ENCODE assay signal across 20 cellular contexts in the genomic region with DNA sequence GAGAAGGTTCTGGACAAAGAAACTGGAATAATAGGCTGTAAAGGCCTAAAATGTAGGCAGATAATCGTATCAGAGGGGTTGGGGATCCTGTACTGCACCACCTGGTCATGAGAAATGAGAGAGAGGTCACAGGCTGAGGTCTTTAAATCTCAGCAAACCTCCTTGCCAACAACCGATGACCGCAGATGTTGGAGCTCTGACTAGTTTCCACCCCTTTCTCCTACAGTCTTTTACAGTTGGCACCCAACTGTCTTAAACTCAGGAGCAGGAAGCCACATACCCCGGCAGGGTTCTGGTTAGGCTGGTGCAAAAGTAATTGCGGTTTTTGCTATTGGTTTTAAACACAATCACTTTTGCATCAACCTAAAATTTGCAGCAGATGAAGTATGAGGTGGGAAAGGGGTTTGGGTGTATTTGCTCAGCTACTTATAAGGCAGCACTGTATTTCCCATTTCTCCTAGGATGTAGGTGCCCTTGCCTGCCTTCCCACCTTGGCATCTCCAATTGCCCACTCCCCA.
DNase-seq lines count a peak whose midpoint lies in the region; ATAC-seq, FAIRE-seq and TF ChIP-seq lines count a peak whose summit lies in the region.
"Had no signal": no experiment of that assay in that cellular context is flagged by ENCODE, and none has a peak within 500 bp of the region (broad histone marks: within the 10 kb centered on the region; RNA-seq: fewer than 3 reads in every experiment).

No MANE protein-coding gene starts in this region.

- H2BK5ac ChIP-seq in IMR-90 (ENCODE audit: low read depth, low read length, poor library complexity, severe bottlenecking) (peak overlapping the region; percentile 95), mesenchymal stem cell (ENCODE audit: low read depth, low read length, poor library complexity, severe bottlenecking) (peak overlapping the region; percentile 25)

- H4K20me1 ChIP-seq in IMR-90 (ENCODE audit: insufficient read depth, low read length) = no peaks in the 10 kb centered on the region
- H4K20me1 ChIP-seq in astrocyte (ENCODE audit: insufficient read depth, low read length) = no peaks in the 10 kb centered on the region
- H4K20me1 ChIP-seq: BLaER1 treated with 17β-estradiol and CSF1 and Interleukin-3, amounts not matched to agents 10 nM and 100 nM had no signal

- H3K27ac Mint-ChIP-seq in astrocyte (ENCODE audit: unreplicated experiment) = peak overlapping the region; percentile 92
- H3K27ac Mint-ChIP-seq: B cell; CD8-positive, alpha-beta T cell had no signal

- ATAC-seq in IMR-90 (ENCODE audit: low read depth) (no peak), HG03196 (IDR thresholded peaks at IDR 0.05; ENCODE audit: unreplicated experiment) (no peak), body of pancreas (no peak)
- ATAC-seq: CD8-positive, alpha-beta T cell; HCT116 had no signal

- H2AK5ac ChIP-seq in IMR-90 (ENCODE audit: low read depth, low read length) = peak overlapping the region; percentile 92
- H2AK5ac ChIP-seq in mesenchymal stem cell (ENCODE audit: low read length, severe bottlenecking) = peak overlapping the region; percentile 67

- H2BK15ac ChIP-seq in IMR-90 (ENCODE audit: low read depth, low read length) (peak overlapping the region; percentile 95; the same call in 2 of the 3 replicates), mesenchymal stem cell (ENCODE audit: low read depth, poor library complexity, severe bottlenecking) (no peak overlapping the region)

- intact Hi-C loops in IMR-90 (cut with micrococcal nuclease) = loop anchor here (2.0 to 5.0 kb wide), 2 partner anchors 147 to 263 kb away; partner anchors contain the start of gene MYOCD
- intact Hi-C loops in body of pancreas (cut with DNase I) = no loop called here

- H3K4me2 ChIP-seq in IMR-90 (ENCODE audit: low read depth, low read length) (no peak overlapping the region), astrocyte (ENCODE audit: low read length) (peak overlapping the region; percentile 61), mesenchymal stem cell (ENCODE audit: low read length, poor library complexity, severe bottlenecking) (no peak overlapping the region)
- H3K4me2 ChIP-seq: BLaER1 treated with 17β-estradiol and CSF1 and Interleukin-3, amounts not matched to agents 10 nM and 100 nM had no signal

- H3K23ac ChIP-seq in IMR-90 (ENCODE audit: low read depth, low read length) = no peak overlapping the region
- H3K23ac ChIP-seq in mesenchymal stem cell (ENCODE audit: low read length in 2 of 2) = no peak overlapping the region

- H3K9ac ChIP-seq in IMR-90 (ENCODE audit: low read depth, low read length) = no peak overlapping the region
- H3K9ac ChIP-seq in astrocyte (ENCODE audit: low read length) = peak overlapping the region; percentile 61
- no peak overlapping the region for H3K9ac ChIP-seq in mesenchymal stem cell (ENCODE audit: low read length)
- H3K9ac ChIP-seq: BLaER1 treated with 17β-estradiol and CSF1 and Interleukin-3, amounts not matched to agents 10 nM and 100 nM had no signal

- H4K8ac ChIP-seq in IMR-90 (ENCODE audit: low read depth in 2 of 2, low read length in 2 of 2) (peak overlapping the region; percentile 2 to 55; a peak in 3 of 4 replicates), mesenchymal stem cell (ENCODE audit: low read length) (no peak overlapping the region)

- no peak overlapping the region for H3K4me3 ChIP-seq in IMR-90 (ENCODE audit: insufficient read depth, low read depth, low read length)
- H3K4me3 ChIP-seq in astrocyte (ENCODE audit: insufficient read depth, low read depth, low read length) = no peak overlapping the region
- no peak overlapping the region for H3K4me3 ChIP-seq in mesenchymal stem cell (ENCODE audit: insufficient read depth in 1 of 2, low read depth in 1 of 2, low read length in 2 of 2)
- H3K4me3 ChIP-seq in body of pancreas = no peak overlapping the region
- H3K4me3 ChIP-seq: BLaER1 treated with 17β-estradiol and CSF1 and Interleukin-3, amounts not matched to agents 10 nM and 100 nM had no signal

- TF ChIP-seq RAD21 in IMR-90 (IDR thresholded peaks at IDR 0.05; ENCODE audit: low read length) = no peak

- CTCF ChIA-PET in IMR-90 (lab: Yijun Ruan, JAX) = no interaction called here

- POLR2A ChIA-PET in IMR-90 (lab: Charles Lee; ENCODE audit: unreplicated experiment) = no interaction called here

- BruUV-seq in IMR-90 (replicated peaks; lab: Mats Ljungman, UMichigan) = no TSS peak

- H3K36me3 ChIP-seq in IMR-90 (ENCODE audit: control insufficient read depth, insufficient read depth, low read length) = no peaks in the 10 kb centered on the region
- H3K36me3 ChIP-seq in astrocyte (ENCODE audit: insufficient read depth, low read length) = no peaks in the 10 kb centered on the region
- H3K36me3 ChIP-seq in mesenchymal stem cell (ENCODE audit: control insufficient read depth in 1 of 2, insufficient read depth in 2 of 2, low read depth in 1 of 2, low read length in 2 of 2) = no peaks in the 10 kb centered on the region
- H3K36me3 ChIP-seq in body of pancreas (replicated peaks in 1 of 2; ENCODE audit: insufficient read depth in 1 of 2, low read depth in 2 of 2) = no peaks in the 10 kb centered on the region
- H3K36me3 ChIP-seq: BLaER1 treated with 17β-estradiol and CSF1 and Interleukin-3, amounts not matched to agents 10 nM and 100 nM had no signal

- peak overlapping the region; percentile 77 for H3K4ac ChIP-seq in IMR-90 (ENCODE audit: low read depth, low read length)
- no peak overlapping the region for H3K4ac ChIP-seq in mesenchymal stem cell (ENCODE audit: low read depth in 1 of 2, low read length in 2 of 2)

- peak overlapping the region; percentile 67; the same call in 1 of the 2 replicates for H4K5ac ChIP-seq in IMR-90 (ENCODE audit: low read depth, low read length)

- DNase-seq in DMS 273 (lab: John Stamatoyannopoulos, UW; ENCODE audit: unreplicated experiment) = peak; percentile 2
- no peak for DNase-seq in DMS 273 treated with DMSO at 0.1 percent for 48 hours (lab: John Stamatoyannopoulos, UW)
- DNase-seq in IMR-90 = no peak
- DNase-seq in astrocyte (ENCODE audit: low read depth) = no peak
- no peak for DNase-seq in mesenchymal stem cell
- no peak for DNase-seq in body of pancreas
- DNase-seq in activated CD4-positive, alpha-beta T cell treated with anti-CD3 and anti-CD28 coated beads, Interleukin-2, amount 50 U/mL, for 4 hours = no peak
- DNase-seq: Calu3; CD8-positive, alpha-beta T cell; DMS79; GF-D8; GOT3; H7; KG1 had no signal

- H3K36me3 Mint-ChIP-seq in astrocyte (ENCODE audit: low read depth, unreplicated experiment) = no peaks in the 10 kb centered on the region
- H3K36me3 Mint-ChIP-seq: CD8-positive, alpha-beta T cell had no signal

- no CpG with 5 or more reads among the region's 5 CpGs for WGBS in IMR-90 (ENCODE audit: extremely low coverage in 2 of 2, insufficient read length in 1 of 2), 2 experiments
- 67% methylated on average over 3 of the region's 5 CpGs for WGBS in mesenchymal stem cell
- 58 to 59% methylated on average over 5 of the region's 5 CpGs for WGBS in body of pancreas, 2 donors

- TF ChIP-seq POLR2A in IMR-90 (IDR thresholded peaks at IDR 0.05; ENCODE audit: low read depth, low read length) (no peak), body of pancreas (IDR thresholded peaks at IDR 0.05) (no peak)

- H4K91ac ChIP-seq in IMR-90 (ENCODE audit: insufficient read depth, low read depth, low read length) = peak overlapping the region; percentile 79
- no peak overlapping the region for H4K91ac ChIP-seq in mesenchymal stem cell (ENCODE audit: low read length)

- H3K79me1 ChIP-seq in IMR-90 (ENCODE audit: low read depth in 1 of 2, low read length in 2 of 2) (0 out of 4 replicates have a peak, but pooled peaks cover 0 to 3% of the 10 kb centered on the region in 2 experiments), mesenchymal stem cell (replicated peaks; ENCODE audit: low read length, poor library complexity, severe bottlenecking) (no peaks in the 10 kb centered on the region)

- peaks cover 16% of the 10 kb centered on the region for H3K9me1 ChIP-seq in IMR-90 (ENCODE audit: insufficient read depth, low read length)

- FAIRE-seq in astrocyte (lab: Jason Lieb, UNC) = no peak
- FAIRE-seq: HTR-8/SVneo had no signal

- no peak overlapping the region for H3K4me3 Mint-ChIP-seq in astrocyte (ENCODE audit: unreplicated experiment)
- H3K4me3 Mint-ChIP-seq: B cell; CD8-positive, alpha-beta T cell had no signal

- H2BK12ac ChIP-seq in mesenchymal stem cell (ENCODE audit: low read length in 2 of 2) = peak overlapping the region in 1 of 2 experiments; percentile 31

- peaks cover 8% of the 10 kb centered on the region for H3K4me1 ChIP-seq in IMR-90 (ENCODE audit: control insufficient read depth, insufficient read depth, low read length)
- H3K4me1 ChIP-seq in astrocyte (ENCODE audit: insufficient read depth, low read length) = peaks cover 20% of the 10 kb centered on the region
- peaks cover 2% of the 10 kb centered on the region for H3K4me1 ChIP-seq in mesenchymal stem cell (ENCODE audit: control insufficient read depth, insufficient read depth, low read depth, low read length)
- H3K4me1 ChIP-seq in body of pancreas = peaks cover 10% of the 10 kb centered on the region
- H3K4me1 ChIP-seq: BLaER1 treated with 17β-estradiol and CSF1 and Interleukin-3, amounts not matched to agents 10 nM and 100 nM had no signal

- H3K79me2 ChIP-seq in astrocyte (ENCODE audit: insufficient read depth, low read length) = no peaks in the 10 kb centered on the region

- H2BK120ac ChIP-seq in IMR-90 (ENCODE audit: low read depth, low read length) = peak overlapping the region; percentile 89
- no peak overlapping the region for H2BK120ac ChIP-seq in mesenchymal stem cell (ENCODE audit: low read depth, low read length)

- H3K9me3 ChIP-seq in IMR-90 (ENCODE audit: control insufficient read depth, insufficient read depth, low read length) (no peaks in the 10 kb centered on the region), astrocyte (ENCODE audit: insufficient read depth, low read depth, low read length) (no peaks in the 10 kb centered on the region), mesenchymal stem cell (ENCODE audit: control insufficient read depth, low read length) (no peaks in the 10 kb centered on the region), body of pancreas (no peaks in the 10 kb centered on the region)
- H3K9me3 ChIP-seq: BLaER1 treated with 17β-estradiol and CSF1 and Interleukin-3, amounts not matched to agents 10 nM and 100 nM had no signal

- dilution Hi-C loops in IMR-90 (cut with HindIII; ENCODE audit: low sequenced_read_pairs, unreplicated experiment) = no loop called here

- H2AFZ ChIP-seq in IMR-90 (replicated peaks; ENCODE audit: low read length, poor library complexity) (peak overlapping the region; percentile 1), astrocyte (ENCODE audit: low read depth, low read length) (no peak overlapping the region), mesenchymal stem cell (ENCODE audit: low read depth, low read length) (no peak overlapping the region)

- peak overlapping the region; percentile 69 for H3K14ac ChIP-seq in IMR-90 (replicated peaks; ENCODE audit: low read depth, low read length)
- H3K14ac ChIP-seq in mesenchymal stem cell (ENCODE audit: low read length in 2 of 2) = peak overlapping the region in 1 of 2 experiments; percentile 26

- H2AK9ac ChIP-seq in IMR-90 (replicated peaks; ENCODE audit: low read depth, low read length, poor library complexity) = peak overlapping the region; percentile 31

- H3K56ac ChIP-seq in IMR-90 (ENCODE audit: extremely low read depth, insufficient read depth, low read length) = no peak overlapping the region; the same call in 1 of the 2 replicates

- H3K27ac ChIP-seq in IMR-90 (ENCODE audit: insufficient read depth, low read length) (0 out of 2 replicates have a peak overlapping the region, but pooled peaks have one; percentile 34), astrocyte (ENCODE audit: low read depth, low read length) (peak overlapping the region; percentile 78), mesenchymal stem cell (ENCODE audit: low read length, poor library complexity, severe bottlenecking) (no peak overlapping the region), body of pancreas (no peak overlapping the region)
- H3K27ac ChIP-seq: 22Rv1; BLaER1 treated with 17β-estradiol and CSF1 and Interleukin-3, amounts not matched to agents 10 nM and 100 nM had no signal

- H3K27me3 ChIP-seq in IMR-90 (ENCODE audit: control insufficient read depth, insufficient read depth, low read length) (no peaks in the 10 kb centered on the region), astrocyte (ENCODE audit: insufficient read depth, low read length) (no peaks in the 10 kb centered on the region), mesenchymal stem cell (ENCODE audit: control insufficient read depth in 1 of 2, insufficient read depth in 1 of 2, low read length in 2 of 2) (no peaks in the 10 kb centered on the region), body of pancreas (no peaks in the 10 kb centered on the region)
- H3K27me3 ChIP-seq: BLaER1 treated with 17β-estradiol and CSF1 and Interleukin-3, amounts not matched to agents 10 nM and 100 nM had no signal

- no peaks in the 10 kb centered on the region for H3K27me3 Mint-ChIP-seq in astrocyte (ENCODE audit: low read depth, unreplicated experiment)
- H3K27me3 Mint-ChIP-seq: B cell had no signal

- H3K18ac ChIP-seq in IMR-90 (ENCODE audit: low read depth, low read length) (peak overlapping the region; percentile 90; the same call in 1 of the 2 replicates), mesenchymal stem cell (ENCODE audit: low read depth in 1 of 2, low read length in 2 of 2) (peak overlapping the region in 1 of 2 experiments; percentile 3)

- in situ Hi-C loops in IMR-90 (cut with MboI; ENCODE audit: low sequenced_read_pairs) = no loop called here

- no peaks in the 10 kb centered on the region for H3K9me3 Mint-ChIP-seq in astrocyte (ENCODE audit: unreplicated experiment)

- TF ChIP-seq CTCF in IMR-90 (conservative IDR thresholded peaks at IDR 0.05; ENCODE audit: low read depth, low read length) = no peak
- TF ChIP-seq CTCF in astrocyte (IDR thresholded peaks at IDR 0.05; ENCODE audit: insufficient read depth, low read depth, low read length) = no peak
- TF ChIP-seq CTCF in body of pancreas (IDR thresholded peaks at IDR 0.05) = no peak

- H2BK20ac ChIP-seq in IMR-90 (ENCODE audit: low read depth, low read length) = peak overlapping the region; percentile 93

- H3K4me1 Mint-ChIP-seq in astrocyte (ENCODE audit: low read depth, unreplicated experiment) = peaks cover 32% of the 10 kb centered on the region
- H3K4me1 Mint-ChIP-seq: B cell had no signal

Comparison
In these comparisons a context has a peak if more than half of its experiments do, and no peak if none do; other contexts are left out.
1. H3K27ac ChIP-seq: peak in IMR-90 (single experiment) and astrocyte (single experiment); none in mesenchymal stem cell (single experiment) and body of pancreas (0 of 4).